In the genomic region with DNA sequence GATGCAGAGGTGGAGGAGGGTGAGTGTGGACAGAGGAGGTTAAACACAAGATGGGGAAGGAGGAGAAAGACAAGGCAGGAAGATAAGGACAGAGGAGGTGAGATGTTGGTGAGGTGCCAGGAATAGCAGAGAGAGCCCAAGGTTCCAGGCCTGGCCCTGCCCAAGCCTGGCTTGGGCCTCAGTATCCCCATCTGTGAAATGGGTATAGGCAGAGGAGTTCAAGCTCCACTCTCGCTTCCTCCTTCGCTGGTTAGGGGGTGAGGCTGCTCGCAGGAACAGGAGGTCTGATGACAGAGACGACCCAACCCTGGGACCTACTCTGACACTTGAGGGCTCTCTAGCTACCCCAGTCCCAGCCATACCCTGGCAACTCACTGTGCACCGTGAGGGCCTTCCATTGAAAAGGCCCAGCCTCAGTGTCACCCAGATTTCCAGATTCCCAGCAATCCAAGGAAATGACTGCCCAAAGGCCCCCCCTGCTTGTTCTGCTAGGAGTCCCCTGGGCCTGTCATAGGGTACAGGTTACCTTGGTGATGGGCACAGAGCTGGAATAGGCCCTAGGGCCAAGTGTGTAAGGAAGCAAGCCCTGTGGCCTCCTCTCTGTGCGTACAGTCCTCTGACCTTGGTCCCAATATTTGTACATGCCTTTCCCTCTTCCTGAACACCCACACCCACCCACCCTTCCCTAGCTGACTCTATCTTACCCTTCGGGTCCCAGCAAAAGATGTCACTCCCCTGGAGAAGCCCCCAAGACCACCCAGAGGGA, we compare ENCODE assay signal across 28 cellular contexts. TPM values are rescaled to one million over a fixed set of nuclear protein-coding genes. Genes with fewer than 3 reads are reported as not detected.
"Had no signal": no experiment of that assay in that cellular context is flagged by ENCODE, and none has a peak within 500 bp of the region (broad histone marks: within the 10 kb centered on the region; RNA-seq: fewer than 3 reads in every experiment).

No MANE protein-coding gene starts in this region.

- H3K4me1 Mint-ChIP-seq: activated naive CD8-positive, alpha-beta T cell treated with anti-CD3 and anti-CD28 coated beads, Interleukin-2, amount 50 U/mL, for 24 hours; brain had no signal

- H3K4me1 ChIP-seq: Peyer's patch, SJSA1 had no signal

- H3K27ac ChIP-seq: KMS-11, Peyer's patch, SJSA1 had no signal

- ATAC-seq: activated CD8-positive, alpha-beta memory T cell treated with anti-CD3 and anti-CD28 coated beads, Interleukin-2, amount 10 ng/mL, durations not matched to agents 7 days and 5 days; activated naive CD4-positive, alpha-beta T cell treated with anti-CD3 and anti-CD28 coated beads, Interleukin-2, amount 50 U/mL, for 72 hours; activated naive CD8-positive, alpha-beta T cell treated with anti-CD3 and anti-CD28 coated beads, Interleukin-2, amount 50 U/mL, for 24 hours; SK-N-SH treated with all-trans-retinoic acid at 6 μM for 48 hours; WTC11 had no signal

- H3K9me3 Mint-ChIP-seq: activated naive CD4-positive, alpha-beta T cell treated with anti-CD3 and anti-CD28 coated beads, Interleukin-2, amount 50 U/mL, for 72 hours; activated naive CD8-positive, alpha-beta T cell treated with anti-CD3 and anti-CD28 coated beads, Interleukin-2, amount 50 U/mL, for 24 hours; activated T-cell treated with anti-CD3 and anti-CD28 coated beads, Interleukin-2, amount 50 U/mL, for 24 hours; activated T-helper 1 cell treated with anti-CD3 and anti-CD28 coated beads, Interleukin-12 subunit alpha, Interleukin-12 subunit beta, Interleukin-2, Interleukin-4 antibody, amounts not matched to agents 30 ng/mL and 10 ng/mL and 1 ng/mL, durations not matched to agents 14 hours and 24 hours and 36 hours; T-helper 1 cell treated with Interleukin-12 subunit alpha and Interleukin-12 subunit beta and Interleukin-4 antibody, amounts not matched to agents 30 μg/mL and 1 μg/mL, for 36 hours had no signal

- H3K4me3 Mint-ChIP-seq: activated CD8-positive, alpha-beta memory T cell treated with anti-CD3 and anti-CD28 coated beads, Interleukin-2, amount 10 ng/mL, durations not matched to agents 7 days and 5 days; activated naive CD8-positive, alpha-beta T cell treated with anti-CD3 and anti-CD28 coated beads, Interleukin-2, amount 50 U/mL, for 24 hours; activated T-cell treated with anti-CD3 and anti-CD28 coated beads, Interleukin-2, amount 50 U/mL, for 24 hours; activated T-helper 1 cell treated with anti-CD3 and anti-CD28 coated beads, Interleukin-12 subunit alpha, Interleukin-12 subunit beta, Interleukin-2, Interleukin-4 antibody, amounts not matched to agents 30 ng/mL and 10 ng/mL and 1 ng/mL, durations not matched to agents 14 hours and 24 hours and 36 hours; brain; T-helper 1 cell treated with Interleukin-12 subunit alpha and Interleukin-12 subunit beta and Interleukin-4 antibody, amounts not matched to agents 30 μg/mL and 1 μg/mL, for 36 hours; WTC11 had no signal

- H3K4me2 ChIP-seq: KMS-11 had no signal

- H3K27me3 Mint-ChIP-seq: activated CD8-positive, alpha-beta memory T cell treated with anti-CD3 and anti-CD28 coated beads, Interleukin-2, amount 10 ng/mL, durations not matched to agents 7 days and 5 days; activated naive CD8-positive, alpha-beta T cell treated with anti-CD3 and anti-CD28 coated beads, Interleukin-2, amount 50 U/mL, for 24 hours; activated T-cell treated with anti-CD3 and anti-CD28 coated beads, Interleukin-2, amount 50 U/mL, for 24 hours had no signal

- H3K4me3 ChIP-seq: Peyer's patch, SJSA1 had no signal

- H3K27me3 ChIP-seq: Peyer's patch, SJSA1 had no signal

- H3K9ac ChIP-seq: KMS-11 had no signal

- DNase-seq: activated CD4-positive, alpha-beta T cell treated with anti-CD3 and anti-CD28 coated beads for 48 hours; activated CD4-positive, alpha-beta T cell treated with anti-CD3 and anti-CD28 coated beads, Interleukin-2, amount 50 U/mL, for 4 hours; activated CD4-positive, CD25-positive, alpha-beta regulatory T cell treated with anti-CD3 and anti-CD28 coated beads, Interleukin-2, amount 50 U/mL, for 72 hours; activated CD8-positive, alpha-beta memory T cell treated with anti-CD3 and anti-CD28 coated beads, Interleukin-2, amount 10 ng/mL, durations not matched to agents 7 days and 5 days; activated effector memory CD4-positive, alpha-beta T cell treated with Interleukin-2 at 50 U/mL for 16 hours; activated naive CD4-positive, alpha-beta T cell; activated naive CD8-positive, alpha-beta T cell treated with anti-CD3 and anti-CD28 coated beads, Interleukin-2, amount 50 U/mL, for 24 hours; activated T-cell treated with anti-CD3 and anti-CD28 coated beads, Interleukin-2, amount 50 U/mL, for 24 hours; amygdala; MM.1S; NCI-H1105; NCI-H1436; NCI-H1694 treated with DMSO at 0.1 percent for 48 hours; NCI-H2029 treated with DMSO at 0.1 percent for 48 hours; NCI-H345; NCI-H510A; Peyer's patch; SHP77; T-helper 9 cell had no signal

- H3K27ac Mint-ChIP-seq: activated CD8-positive, alpha-beta memory T cell treated with anti-CD3 and anti-CD28 coated beads, Interleukin-2, amount 10 ng/mL, durations not matched to agents 7 days and 5 days; activated naive CD8-positive, alpha-beta T cell treated with anti-CD3 and anti-CD28 coated beads, Interleukin-2, amount 50 U/mL, for 24 hours; activated T-cell treated with anti-CD3 and anti-CD28 coated beads, Interleukin-2, amount 50 U/mL, for 24 hours; activated T-helper 1 cell treated with anti-CD3 and anti-CD28 coated beads, Interleukin-12 subunit alpha, Interleukin-12 subunit beta, Interleukin-2, Interleukin-4 antibody, amounts not matched to agents 30 ng/mL and 10 ng/mL and 1 ng/mL, durations not matched to agents 14 hours and 24 hours and 36 hours; brain; T-helper 1 cell treated with Interleukin-12 subunit alpha and Interleukin-12 subunit beta and Interleukin-4 antibody, amounts not matched to agents 30 μg/mL and 1 μg/mL, for 36 hours; WTC11 had no signal

- H3K36me3 Mint-ChIP-seq: activated CD8-positive, alpha-beta memory T cell treated with anti-CD3 and anti-CD28 coated beads, Interleukin-2, amount 10 ng/mL, durations not matched to agents 7 days and 5 days; activated naive CD4-positive, alpha-beta T cell treated with anti-CD3 and anti-CD28 coated beads, Interleukin-2, amount 50 U/mL, for 72 hours had no signal

- H3K9me3 ChIP-seq: Peyer's patch, SJSA1 had no signal

RNA-seq across cellular contexts. Expression of a gene that starts 8.6 kb away (rescaled TPM):
- total RNA-seq: activated CD8-positive, alpha-beta memory T cell treated with anti-CD3 and anti-CD28 coated beads, Interleukin-2, amount 10 ng/mL, durations not matched to agents 7 days and 5 days; activated naive CD4-positive, alpha-beta T cell treated with anti-CD3 and anti-CD28 coated beads, Interleukin-2, amount 50 U/mL, for 72 hours; activated T-helper 1 cell treated with anti-CD3 and anti-CD28 coated beads, Interleukin-12 subunit alpha, Interleukin-12 subunit beta, Interleukin-2, Interleukin-4 antibody, amounts not matched to agents 30 ng/mL and 10 ng/mL and 1 ng/mL, durations not matched to agents 14 hours and 24 hours and 36 hours; astrocyte; Peyer's patch; WTC11 had no signal
